ENCODE assay signal across 28 cellular contexts in the genomic region with DNA sequence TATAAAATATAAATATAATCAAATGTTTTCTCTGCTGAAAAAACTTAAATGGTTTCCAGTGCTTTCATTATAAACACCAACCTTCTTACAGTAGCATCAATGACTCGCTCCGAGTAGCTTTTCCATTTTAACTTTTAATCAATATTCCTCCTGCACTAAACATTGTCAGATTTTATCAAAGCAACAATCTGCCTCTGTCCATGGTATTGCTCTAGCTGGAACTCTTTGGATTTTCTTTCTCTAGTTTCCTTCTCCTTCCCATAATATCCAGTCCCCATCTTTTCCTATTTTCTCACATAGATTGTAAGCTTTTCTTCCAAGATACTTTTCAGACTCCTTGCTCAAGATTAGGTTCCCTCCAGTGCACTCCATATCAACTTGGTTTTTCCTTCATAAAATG.
"Had no signal": no experiment of that assay in that cellular context is flagged by ENCODE, and none has a peak within 500 bp of the region (broad histone marks: within the 10 kb centered on the region; RNA-seq: fewer than 3 reads in every experiment).

No MANE protein-coding gene starts in this region.

- H3K4me3 ChIP-seq: lower lobe of right lung, pancreas, prostate gland, sigmoid colon, spleen, suprapubic skin, thoracic aorta, tibial nerve, uterus had no signal

- H3K27me3 ChIP-seq: pancreas, sigmoid colon, spleen, suprapubic skin, tibial nerve, uterus had no signal

- H3K27ac Mint-ChIP-seq: naive thymus-derived CD8-positive, alpha-beta T cell; nephron; stimulated activated effector memory CD8-positive, alpha-beta T cell treated with anti-CD3 and anti-CD28 coated beads, Interleukin-12 subunit alpha, Interleukin-12 subunit beta, amount 100 ng/mL, for 72 hours; stimulated activated naive CD8-positive, alpha-beta T cell treated with anti-CD3 and anti-CD28 coated beads, Interleukin-15, Interleukin-2, amounts not matched to agents 100 ng/mL and 50 ng/mL, for 24 hours; type B pancreatic cell had no signal

- H3K9me3 ChIP-seq: lower lobe of right lung, pancreas, prostate gland, suprapubic skin, thoracic aorta, tibial nerve, uterus had no signal

- H3K36me3 Mint-ChIP-seq: naive thymus-derived CD8-positive, alpha-beta T cell; stimulated activated effector memory CD8-positive, alpha-beta T cell treated with anti-CD3 and anti-CD28 coated beads, Interleukin-12 subunit alpha, Interleukin-12 subunit beta, amount 100 ng/mL, for 72 hours; type B pancreatic cell had no signal

- H3K4me3 Mint-ChIP-seq: naive thymus-derived CD8-positive, alpha-beta T cell; nephron; neural crest cell; stimulated activated effector memory CD8-positive, alpha-beta T cell treated with anti-CD3 and anti-CD28 coated beads, Interleukin-12 subunit alpha, Interleukin-12 subunit beta, amount 100 ng/mL, for 72 hours; stimulated activated naive CD8-positive, alpha-beta T cell treated with anti-CD3 and anti-CD28 coated beads, Interleukin-15, Interleukin-2, amounts not matched to agents 100 ng/mL and 50 ng/mL, for 24 hours; type B pancreatic cell had no signal

- H3K36me3 ChIP-seq: lower lobe of right lung, pancreas, prostate gland, sigmoid colon, spleen, suprapubic skin, thoracic aorta, tibial nerve, uterus had no signal

- H3K27me3 Mint-ChIP-seq: naive thymus-derived CD8-positive, alpha-beta T cell; stimulated activated naive CD8-positive, alpha-beta T cell treated with anti-CD3 and anti-CD28 coated beads, Interleukin-15, Interleukin-2, amounts not matched to agents 100 ng/mL and 50 ng/mL, for 24 hours; type B pancreatic cell had no signal

- H3K4me1 Mint-ChIP-seq: naive thymus-derived CD8-positive, alpha-beta T cell; nephron; neural crest cell; stimulated activated effector memory CD8-positive, alpha-beta T cell treated with anti-CD3 and anti-CD28 coated beads, Interleukin-12 subunit alpha, Interleukin-12 subunit beta, amount 100 ng/mL, for 72 hours had no signal

- H3K27ac ChIP-seq: lower lobe of right lung, pancreas, prostate gland, sigmoid colon, spleen, suprapubic skin, thoracic aorta, tibial nerve, uterus had no signal

- H3K9me3 Mint-ChIP-seq: nephron, neural crest cell, type B pancreatic cell had no signal

- H3K4me1 ChIP-seq: lower lobe of right lung, prostate gland, sigmoid colon, spleen, suprapubic skin, tibial nerve, uterus had no signal

- DNase-seq: hippocampal formation; kidney glomerular epithelial cell; left colon; left ventricle myocardium superior; lower lobe of right lung; mammary epithelial cell; mesenchymal stem cell; naive thymus-derived CD8-positive, alpha-beta T cell; nucleus accumbens; pancreas; posterior cingulate gyrus; retina; right cardiac atrium; sigmoid colon; small intestine; spleen; stimulated activated CD4-positive, alpha-beta T cell treated with anti-CD3 and anti-CD28 coated beads, Interleukin-4, amount 100 ng/mL, for 24 hours; stimulated activated naive CD4-positive, alpha-beta T cell; uterus had no signal
